ENCODE assay signal across 20 cellular contexts in genomic region chr4:163380703-163381102, GRCh38. TPM values are rescaled to one million over a fixed set of nuclear protein-coding genes. Genes with fewer than 3 reads are reported as not detected.
A peak's percentile ranks its signal among the peaks of the same experiment; 100 is the strongest.
DNase-seq lines count a peak whose midpoint lies in the region; ATAC-seq and TF ChIP-seq lines count a peak whose summit lies in the region.
"Had no signal": no experiment of that assay in that cellular context is flagged by ENCODE, and none has a peak within 500 bp of the region (broad histone marks: within the 10 kb centered on the region; RNA-seq: fewer than 3 reads in every experiment).

No MANE protein-coding gene starts in this region.

- TF ChIP-seq CTCF in NB4 (IDR thresholded peaks at IDR 0.05; ENCODE audit: low read depth, low read length) (no peak), hepatocyte (IDR thresholded peaks at IDR 0.05; ENCODE audit: poor library complexity) (no peak), upper lobe of right lung (IDR thresholded peaks at IDR 0.05) (no peak)

- 66% methylated on average over 5 of the region's 5 CpGs for WGBS in hepatocyte (ENCODE audit: low lambda C conversion rate, missing lambda C conversion rate)

- DNase-seq in NOMO-1 treated with DMSO at 0.1 percent for 48 hours (lab: John Stamatoyannopoulos, UW; ENCODE audit: unreplicated experiment) (peak; percentile 11), NOMO-1 treated with dmso at 0.1 percent for 144 hours (lab: John Stamatoyannopoulos, UW; ENCODE audit: unreplicated experiment) (no peak), NB4 (ENCODE audit: low read depth) (peak; percentile 5), hepatocyte (ENCODE audit: low spot score) (peak; percentile 7), upper lobe of right lung (no peak), amniotic stem cell (lab: John Stamatoyannopoulos, UW) (no peak)
- no peak for DNase-seq in stimulated activated naive CD4-positive, alpha-beta T cell treated with Interleukin-2 at 50 U/mL for 16 hours (lab: John Stamatoyannopoulos, UW)
- DNase-seq: 8988T; BE2C; Caco-2; CD4-positive, alpha-beta T cell; GF-D8; GM23248; NCI-H1436; NCI-H1930; NCI-H345; NCI-H526 had no signal

- H2AFZ ChIP-seq in hepatocyte: no peak overlapping the region
- H2AFZ ChIP-seq: GM23248 had no signal

- no peaks in the 10 kb centered on the region for H4K20me1 ChIP-seq in hepatocyte (ENCODE audit: insufficient read depth, poor library complexity, severe bottlenecking)

- H3K27me3 ChIP-seq in hepatocyte (no peaks in the 10 kb centered on the region), upper lobe of right lung (no peaks in the 10 kb centered on the region)
- H3K27me3 ChIP-seq: BE2C had no signal

- H3K4me1 ChIP-seq in hepatocyte (ENCODE audit: insufficient read depth) (no peaks in the 10 kb centered on the region), upper lobe of right lung (no peaks in the 10 kb centered on the region)
- H3K4me1 ChIP-seq: BE2C had no signal

- H3K4me3 ChIP-seq in NB4 (ENCODE audit: low read depth, low read length) (no peak overlapping the region), hepatocyte (no peak overlapping the region), upper lobe of right lung (no peak overlapping the region)
- H3K4me3 ChIP-seq: GM23248, SK-N-MC had no signal

- intact Hi-C loops in upper lobe of right lung (cut with DNase I): no loop called here

- H3K9me3 ChIP-seq in hepatocyte (ENCODE audit: low read depth) (no peaks in the 10 kb centered on the region), upper lobe of right lung (no peaks in the 10 kb centered on the region)
- H3K9me3 ChIP-seq: BE2C, Caco-2 had no signal

- no peaks in the 10 kb centered on the region for H3K36me3 ChIP-seq in hepatocyte (replicated peaks; ENCODE audit: insufficient read depth, low read depth)
- H3K36me3 ChIP-seq in upper lobe of right lung: no peaks in the 10 kb centered on the region
- H3K36me3 ChIP-seq: BE2C had no signal

- H3K27ac ChIP-seq in hepatocyte (peak overlapping the region; percentile 47), upper lobe of right lung (no peak overlapping the region)
- H3K27ac ChIP-seq: GM23248, SK-N-MC had no signal

- no peaks in the 10 kb centered on the region for H3K79me2 ChIP-seq in hepatocyte

- no peaks in the 10 kb centered on the region for H3K9me2 ChIP-seq in hepatocyte (replicated peaks; ENCODE audit: insufficient read depth)

- no peak for TF ChIP-seq POLR2A in NB4 (IDR thresholded peaks at IDR 0.05; ENCODE audit: extremely low read depth, insufficient read length)

- ATAC-seq in upper lobe of right lung: peak; percentile 53
- no peak for ATAC-seq in GM18519 (IDR thresholded peaks at IDR 0.05; ENCODE audit: low FRiP score, unreplicated experiment)
- ATAC-seq: Right ventricle myocardium inferior had no signal

- no peak overlapping the region for H3K4me2 ChIP-seq in hepatocyte

RNA-seq across cellular contexts. Expression of gene NPY5R, which starts 37.0 kb away (rescaled TPM):
- total RNA-seq in hepatocyte: 0.30 and 0.44 TPM in 2 replicates
- polyA plus RNA-seq in hepatocyte: 0.46 and 0.72 TPM in 2 replicates
- total RNA-seq in upper lobe of right lung: 0.38 TPM
- total RNA-seq: Caco-2; CD4-positive, alpha-beta T cell; GM23248; Right ventricle myocardium inferior had no signal
- polyA plus RNA-seq: GM23248 had no signal

RNA-seq across cellular contexts. Expression of gene NPY1R, which starts 48.3 kb away (rescaled TPM):
- 5.7 and 9.0 TPM in 2 replicates for total RNA-seq in hepatocyte
- polyA plus RNA-seq in hepatocyte: 1.1 and 2.9 TPM in 2 replicates
- total RNA-seq in upper lobe of right lung: 4.6 TPM
- total RNA-seq: CD4-positive, alpha-beta T cell; GM23248 had no signal
- polyA plus RNA-seq: GM23248 had no signal

Comparison
In these comparisons a context has a peak if more than half of its experiments do, and no peak if none do; other contexts are left out.
1. DNase-seq: peak in NOMO-1 treated with DMSO at 0.1 percent for 48 hours (single experiment), NB4 (single experiment) and hepatocyte (single experiment); none in NOMO-1 treated with dmso at 0.1 percent for 144 hours (single experiment), upper lobe of right lung (single experiment), stimulated activated naive CD4-positive, alpha-beta T cell treated with Interleukin-2 at 50 U/mL for 16 hours (single experiment) and amniotic stem cell (single experiment).